In the genomic region with DNA sequence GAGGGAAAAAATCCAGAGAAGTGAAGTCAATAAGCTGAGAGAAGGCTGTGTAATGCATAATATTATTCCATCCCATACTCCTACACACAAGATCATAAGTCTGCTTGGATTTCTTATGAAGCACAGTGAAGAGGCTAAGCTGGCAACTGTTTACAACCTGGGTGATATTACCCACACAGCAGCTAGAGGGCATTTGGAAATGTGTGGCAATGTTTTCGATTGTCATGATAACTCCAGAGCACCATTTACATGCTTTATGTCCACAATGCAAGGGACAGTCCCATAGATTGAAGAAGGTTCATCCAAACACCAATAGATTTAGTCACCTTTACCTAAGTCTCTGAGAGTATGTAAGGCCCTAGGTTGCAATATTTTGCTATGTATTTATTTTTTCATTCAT, we compare ENCODE assay signal across 8 cellular contexts.
A peak's percentile ranks its signal among the peaks of the same experiment; 100 is the strongest.
DNase-seq lines count a peak whose midpoint lies in the region; TF ChIP-seq lines count a peak whose summit lies in the region.

No MANE protein-coding gene starts in this region.

- H3K9me3 ChIP-seq in smooth muscle cell (replicated peaks; ENCODE audit: low read depth), result no peaks in the 10 kb centered on the region

- no peaks in the 10 kb centered on the region for H3K79me2 ChIP-seq in smooth muscle cell (ENCODE audit: low read depth)

- no peak overlapping the region for H2AFZ ChIP-seq in smooth muscle cell (ENCODE audit: low read depth)

- H3K4me3 ChIP-seq in dorsolateral prefrontal cortex (no peak overlapping the region), smooth muscle cell (no peak overlapping the region)

- no peaks in the 10 kb centered on the region for H3K36me3 ChIP-seq in smooth muscle cell (ENCODE audit: low read depth)

- no peak overlapping the region for H3K4me2 ChIP-seq in smooth muscle cell

- H3F3A ChIP-seq in smooth muscle cell (ENCODE audit: low read depth), result no peaks in the 10 kb centered on the region

- intact Hi-C loops in dorsolateral prefrontal cortex (cut with DNase I), result no loop called here

- TF ChIP-seq CTCF in dorsolateral prefrontal cortex (IDR thresholded peaks at IDR 0.05 in 54 of 56, conservative IDR thresholded peaks at IDR 0.05 in 2 of 56; ENCODE audit: low read depth in 1 of 56, partially characterized antibody in 56 of 56), result peak in 48 of 56 donors; percentile 18 to 59 (median 36)
- peak; percentile 11 for TF ChIP-seq CTCF in smooth muscle cell (IDR thresholded peaks at IDR 0.05; ENCODE audit: borderline replicate concordance, insufficient read depth, poor library complexity, severe bottlenecking)

- H3K27me3 ChIP-seq in dorsolateral prefrontal cortex (no peaks in the 10 kb centered on the region), smooth muscle cell (ENCODE audit: low read depth) (no peaks in the 10 kb centered on the region)

- WGBS in smooth muscle cell (ENCODE audit: low lambda C conversion rate), result 92% methylated on average over 1 of the region's 1 CpG

- H3K9ac ChIP-seq in smooth muscle cell (ENCODE audit: low read depth), result no peak overlapping the region

- DNase-seq in NCI-H524 (lab: John Stamatoyannopoulos, UW) (peak; percentile 9 to 30), NCI-H524 treated with DMSO at 0.1 percent for 48 hours (lab: John Stamatoyannopoulos, UW) (no peak), Kasumi-1 (lab: John Stamatoyannopoulos, UW) (peak; percentile 53 to 58), dorsolateral prefrontal cortex (no peak), smooth muscle cell (lab: John Stamatoyannopoulos, UW; ENCODE audit: unreplicated experiment) (no peak), NCI-H1105 treated with DMSO at 0.1 percent for 48 hours (lab: John Stamatoyannopoulos, UW) (no peak), nucleus accumbens (lab: John Stamatoyannopoulos, UW) (no peak), cerebellar nuclear complex (lab: John Stamatoyannopoulos, UW) (no peak)

- H4K20me1 ChIP-seq in smooth muscle cell (ENCODE audit: low read depth), result no peaks in the 10 kb centered on the region

- no peaks in the 10 kb centered on the region for H3K4me1 ChIP-seq in smooth muscle cell (ENCODE audit: low read depth)

- H3K27ac ChIP-seq in dorsolateral prefrontal cortex, result no peak overlapping the region
- no peak overlapping the region for H3K27ac ChIP-seq in smooth muscle cell (ENCODE audit: low read depth)

Comparison
In these comparisons a context has a peak if more than half of its experiments do, and no peak if none do; other contexts are left out.
1. DNase-seq: peak in NCI-H524 (2 of 2) and Kasumi-1 (2 of 2); none in NCI-H524 treated with DMSO at 0.1 percent for 48 hours (single experiment), dorsolateral prefrontal cortex (0 of 10), smooth muscle cell (single experiment), NCI-H1105 treated with DMSO at 0.1 percent for 48 hours (single experiment), nucleus accumbens (0 of 56) and cerebellar nuclear complex (0 of 2).